8 cellular contexts compared by ENCODE assay signal in the genomic region with DNA sequence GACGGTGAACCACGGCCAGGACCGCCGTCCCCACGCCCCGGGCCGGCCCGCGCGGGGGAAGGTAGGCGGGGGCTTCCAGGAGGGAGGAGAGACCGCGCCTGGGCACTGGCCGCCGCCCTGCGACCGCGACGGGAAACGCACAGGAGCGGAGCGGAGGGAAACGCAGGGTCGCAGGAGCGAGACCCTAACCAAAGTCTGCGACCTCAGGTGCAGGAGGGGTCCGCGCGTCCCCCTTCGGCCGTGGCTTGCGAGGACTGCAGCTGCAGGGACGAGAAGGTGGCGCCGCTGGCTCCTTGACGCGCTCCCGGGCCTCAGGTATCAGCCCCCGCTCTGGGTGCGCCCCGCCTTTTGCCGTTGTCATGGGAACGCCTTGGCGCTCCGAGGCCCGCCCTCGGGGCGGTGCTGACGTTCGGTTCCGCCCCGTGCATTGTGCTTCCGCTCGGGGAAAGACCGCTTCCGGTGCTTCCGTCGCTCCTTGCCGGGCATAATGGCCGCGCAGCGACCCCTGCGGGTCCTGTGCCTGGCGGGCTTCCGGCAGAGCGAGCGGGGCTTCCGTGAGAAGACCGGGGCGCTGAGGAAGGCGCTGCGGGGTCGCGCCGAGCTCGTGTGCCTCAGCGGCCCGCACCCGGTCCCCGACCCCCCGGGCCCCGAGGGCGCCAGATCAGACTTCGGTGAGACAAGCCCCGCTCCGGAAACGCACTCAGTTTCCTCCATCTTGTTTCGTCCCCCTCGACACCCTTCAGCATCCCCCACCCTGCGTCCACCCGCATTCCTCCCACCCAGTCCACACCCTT. TPM values are rescaled to one million over a fixed set of nuclear protein-coding genes. Genes with fewer than 3 reads are reported as not detected.
DNase-seq lines count a peak whose midpoint lies in the region; ATAC-seq, FAIRE-seq and TF ChIP-seq lines count a peak whose summit lies in the region.

OVCA2 (plus strand) TSS at position 462 of the 794 bp plus-strand sequence; CDS start at position 488, 26 bp downstream.

- no peak for FAIRE-seq in pancreas (lab: Jason Lieb, UNC)

- WGBS in pancreas, 2 donors = 0 to 1% methylated on average over 73 to 91 of the region's 91 CpGs

- POLR2A ChIA-PET in GM10248 (lab: Yijun Ruan, JAX) = no interaction called here

- H3K27ac Mint-ChIP-seq in HFFc6 (peak within 1 kb of the TSS; percentile 96), glutamatergic neuron (ENCODE audit: unreplicated experiment) (peak within 1 kb of the TSS; percentile 86)
- H3K27ac Mint-ChIP-seq in activated naive CD8-positive, alpha-beta T cell = peak within 1 kb of the TSS; percentile 94

- H3K4me3 ChIP-seq in pancreas = peak within 1 kb of the TSS; percentile 63 to 81 (median 68)
- peak within 1 kb of the TSS; percentile 72 to 75 for H3K4me3 ChIP-seq in tibial artery

- CTCF ChIA-PET in GM10248 (lab: Yijun Ruan, JAX) = interaction anchor here (1.2 to 3.4 kb wide), 7 partner anchors 11 to 351 kb away, joined by 3 to 20 read pairs (median 4); partner anchors contain the start of gene DPH1

- no peaks in the 10 kb centered on the region for H3K9me3 Mint-ChIP-seq in HFFc6
- no peaks in the 10 kb centered on the region for H3K9me3 Mint-ChIP-seq in activated naive CD8-positive, alpha-beta T cell (ENCODE audit: low read depth)
- H3K9me3 Mint-ChIP-seq in glutamatergic neuron (ENCODE audit: unreplicated experiment) = no peaks in the 10 kb centered on the region

- peaks cover 41% of the 10 kb centered on the region for H3K4me1 Mint-ChIP-seq in HFFc6 (ENCODE audit: low read depth)
- peaks cover 23% of the 10 kb centered on the region for H3K4me1 Mint-ChIP-seq in activated naive CD8-positive, alpha-beta T cell (ENCODE audit: low read depth)
- H3K4me1 Mint-ChIP-seq in glutamatergic neuron (ENCODE audit: low read depth, unreplicated experiment) = peaks cover 7% of the 10 kb centered on the region

- peak; percentile 94 to 97 (median 96) for ATAC-seq in pancreas

- H3K36me3 ChIP-seq in pancreas (peaks cover 0 to 11% (median 1%) of the 10 kb centered on the region in 3 donors), tibial artery (peaks cover 10 to 53% (median 39%) of the 10 kb centered on the region in 3 donors)

- intact Hi-C loops in pancreas (cut with DNase I) = loop anchor here in 1 of 3 donors (5.0 kb wide), 1 partner anchor 134 kb away; no protein-coding TSS in a partner anchor
- intact Hi-C loops in tibial artery (cut with DNase I; ENCODE audit: low total_unique reads) = no loop called here

- TF ChIP-seq CTCF in GM10248 (IDR thresholded peaks at IDR 0.05; ENCODE audit: control extremely low read depth, extremely low read depth, low read depth, missing control alignments) = peak; percentile 68
- TF ChIP-seq CTCF in HFFc6 (IDR thresholded peaks at IDR 0.05) = peak; percentile 72
- peak; percentile 31 for TF ChIP-seq CTCF in glutamatergic neuron (IDR thresholded peaks at IDR 0.05; ENCODE audit: partially characterized antibody, unreplicated experiment)
- TF ChIP-seq CTCF in pancreas (IDR thresholded peaks at IDR 0.05) = peak in 1 of 4 donors; percentile 17
- peak; percentile 44 for TF ChIP-seq CTCF in tibial artery (IDR thresholded peaks at IDR 0.05)

- peak within 1 kb of the TSS; percentile 76 to 89 (median 79) for H3K27ac ChIP-seq in pancreas
- H3K27ac ChIP-seq in tibial artery = peak within 1 kb of the TSS; percentile 83 to 89

- H3K4me3 Mint-ChIP-seq in HFFc6 (peak within 1 kb of the TSS; percentile 93), glutamatergic neuron (ENCODE audit: unreplicated experiment) (peak within 1 kb of the TSS; percentile 90)
- H3K4me3 Mint-ChIP-seq in activated naive CD8-positive, alpha-beta T cell = peak within 1 kb of the TSS; percentile 95

- H3K4me1 ChIP-seq in pancreas (peaks cover 0 to 9% (median 0%) of the 10 kb centered on the region in 3 donors), tibial artery (peaks cover 0 to 33% (median 25%) of the 10 kb centered on the region in 4 donors)

- no peaks in the 10 kb centered on the region for H3K9me3 ChIP-seq in pancreas
- no peaks in the 10 kb centered on the region for H3K9me3 ChIP-seq in tibial artery

- peak; percentile 98 for DNase-seq in GM10248 (ENCODE audit: extremely low spot score)
- DNase-seq in HFFc6 = peak; percentile 91
- DNase-seq in NCI-H1048 (lab: John Stamatoyannopoulos, UW) = peak; percentile 95
- DNase-seq in SKM-1 treated with dmso at 0.1 percent for 144 hours (lab: John Stamatoyannopoulos, UW; ENCODE audit: unreplicated experiment) = peak; percentile 51
- DNase-seq in glutamatergic neuron = peak; percentile 96
- DNase-seq in pancreas = peak; percentile 95 to 99 (median 96)
- peak; percentile 89 to 94 for DNase-seq in tibial artery

- H3K27me3 Mint-ChIP-seq in HFFc6 (ENCODE audit: insufficient read depth) (no peaks in the 10 kb centered on the region; the same call in none of the 2 replicates), glutamatergic neuron (ENCODE audit: unreplicated experiment) (peaks cover 3% of the 10 kb centered on the region)
- H3K27me3 Mint-ChIP-seq in activated naive CD8-positive, alpha-beta T cell = no peaks in the 10 kb centered on the region

- no peaks in the 10 kb centered on the region for H3K27me3 ChIP-seq in pancreas
- H3K27me3 ChIP-seq in tibial artery = peaks cover 0 to 4% of the 10 kb centered on the region in 2 donors

- H3K36me3 Mint-ChIP-seq in HFFc6 (ENCODE audit: low read depth) (peaks cover 41% of the 10 kb centered on the region), glutamatergic neuron (ENCODE audit: unreplicated experiment) (no peaks in the 10 kb centered on the region)
- H3K36me3 Mint-ChIP-seq in activated naive CD8-positive, alpha-beta T cell = peaks cover 2% of the 10 kb centered on the region

RNA-seq across cellular contexts. Expression of gene OVCA2, which starts in this region (rescaled TPM):
- total RNA-seq in HFFc6 (2021; fragmentation: NEBNext Ultra II Directional; extraction: Animal tissue kit (Norgen Biotek cat#: 25700)) = 10 to 100 TPM; 39.5 to 44.3 (median 41.7) TPM
- total RNA-seq in glutamatergic neuron (ENCODE audit: unreplicated experiment) (16.3 TPM), pancreas (10 to 100 TPM; 10.4 to 20.5 (median 17.9) TPM)
- 10 to 100 TPM; 46.3 to 79.3 TPM for polyA plus RNA-seq in pancreas

Comparison
In these comparisons a context has a peak if more than half of its experiments do, and no peak if none do; other contexts are left out.
1. Peak in every context shown above with its lines: DNase-seq, ATAC-seq, H3K4me3 ChIP-seq and H3K27ac ChIP-seq.